Comparison of ENCODE assay signal across 27 cellular contexts in genomic region chr22:45442120-45442519, GRCh38. TPM values are rescaled to one million over a fixed set of nuclear protein-coding genes. Genes with fewer than 3 reads are reported as not detected.
"Had no signal": no experiment of that assay in that cellular context is flagged by ENCODE, and none has a peak within 500 bp of the region (broad histone marks: within the 10 kb centered on the region; RNA-seq: fewer than 3 reads in every experiment).

No MANE protein-coding gene starts in this region.

- H3K36me3 ChIP-seq: brain microvascular endothelial cell, gastrocnemius medialis, neutrophil, sigmoid colon, thoracic aorta had no signal

- H3K27ac Mint-ChIP-seq: activated CD4-positive, alpha-beta T cell treated with anti-CD3 and anti-CD28 coated beads, Interleukin-2, amount 10 ng/mL, durations not matched to agents 7 days and 5 days; activated CD8-positive, alpha-beta memory T cell treated with anti-CD3 and anti-CD28 coated beads, Interleukin-2, amount 10 ng/mL, durations not matched to agents 7 days and 5 days; activated CD8-positive, alpha-beta T cell treated with anti-CD3 and anti-CD28 coated beads for 36 hours; activated naive CD8-positive, alpha-beta T cell treated with anti-CD3 and anti-CD28 coated beads, Interleukin-2, amount 50 U/mL, for 24 hours; activated T-helper 1 cell treated with anti-CD3 and anti-CD28 coated beads, Interleukin-12 subunit alpha, Interleukin-12 subunit beta, Interleukin-2, Interleukin-4 antibody, amounts not matched to agents 30 ng/mL and 10 ng/mL and 1 ng/mL, durations not matched to agents 14 hours and 24 hours and 36 hours; natural killer cell; T-helper 2 cell treated with Interferon-gamma antibody and Interleukin-4, amounts not matched to agents 5 μg/mL and 100 μg/mL, for 36 hours had no signal

- H3K9me3 Mint-ChIP-seq: activated CD4-positive, alpha-beta T cell treated with anti-CD3 and anti-CD28 coated beads, Interleukin-2, amount 10 ng/mL, durations not matched to agents 7 days and 5 days; activated CD8-positive, alpha-beta T cell treated with anti-CD3 and anti-CD28 coated beads for 36 hours; activated naive CD8-positive, alpha-beta T cell treated with anti-CD3 and anti-CD28 coated beads, Interleukin-2, amount 50 U/mL, for 24 hours; activated T-helper 1 cell treated with anti-CD3 and anti-CD28 coated beads, Interleukin-12 subunit alpha, Interleukin-12 subunit beta, Interleukin-2, Interleukin-4 antibody, amounts not matched to agents 30 ng/mL and 10 ng/mL and 1 ng/mL, durations not matched to agents 14 hours and 24 hours and 36 hours; natural killer cell; T-helper 2 cell treated with Interferon-gamma antibody and Interleukin-4, amounts not matched to agents 5 μg/mL and 100 μg/mL, for 36 hours had no signal

- H3K4me3 ChIP-seq: gastrocnemius medialis, sigmoid colon, thoracic aorta had no signal

- H3K9me3 ChIP-seq: gastrocnemius medialis, neutrophil, sigmoid colon, thoracic aorta had no signal

- H3K27me3 ChIP-seq: brain microvascular endothelial cell, gastrocnemius medialis, sigmoid colon had no signal

- H3K27me3 Mint-ChIP-seq: activated CD4-positive, alpha-beta T cell treated with anti-CD3 and anti-CD28 coated beads, Interleukin-2, amount 10 ng/mL, durations not matched to agents 7 days and 5 days had no signal

- H3K4me1 ChIP-seq: gastrocnemius medialis had no signal

- DNase-seq: activated CD4-positive, alpha-beta T cell treated with anti-CD3 and anti-CD28 coated beads, Interleukin-2, amount 10 ng/mL, durations not matched to agents 7 days and 5 days; activated CD4-positive, CD25-positive, alpha-beta regulatory T cell treated with anti-CD3 and anti-CD28 coated beads, Interleukin-2, amount 50 U/mL, for 72 hours; activated CD8-positive, alpha-beta memory T cell treated with anti-CD3 and anti-CD28 coated beads, Interleukin-2, amount 10 ng/mL, durations not matched to agents 7 days and 5 days; activated CD8-positive, alpha-beta T cell treated with anti-CD3 and anti-CD28 coated beads for 36 hours; activated gamma-delta T cell; activated naive CD4-positive, alpha-beta T cell treated with anti-CD3 and anti-CD28 coated beads, Interleukin-2, amount 50 U/mL, for 16 hours; activated naive CD8-positive, alpha-beta T cell treated with anti-CD3 and anti-CD28 coated beads, Interleukin-2, amount 50 U/mL, for 24 hours; activated T-cell treated with anti-CD3 and anti-CD28 coated beads for 4 hours; brain microvascular endothelial cell; central memory CD4-positive, alpha-beta T cell; effector memory CD4-positive, alpha-beta T cell; gastrocnemius medialis; left ventricle myocardium superior; mammary epithelial cell; midbrain; natural killer cell; sigmoid colon; stimulated activated CD4-positive, alpha-beta T cell treated with anti-CD3 and anti-CD28 coated beads, Interleukin-2, amount 100 ng/mL, for 48 hours; stimulated activated naive CD4-positive, alpha-beta T cell treated with Interleukin-2 at 50 U/mL for 16 hours had no signal

- H3K36me3 Mint-ChIP-seq: activated CD8-positive, alpha-beta memory T cell treated with anti-CD3 and anti-CD28 coated beads, Interleukin-2, amount 10 ng/mL, durations not matched to agents 7 days and 5 days; natural killer cell had no signal

- FAIRE-seq: colon, islet of Langerhans had no signal

- H3K4me3 Mint-ChIP-seq: activated CD4-positive, alpha-beta T cell treated with anti-CD3 and anti-CD28 coated beads, Interleukin-2, amount 10 ng/mL, durations not matched to agents 7 days and 5 days; activated CD8-positive, alpha-beta memory T cell treated with anti-CD3 and anti-CD28 coated beads, Interleukin-2, amount 10 ng/mL, durations not matched to agents 7 days and 5 days; activated CD8-positive, alpha-beta T cell treated with anti-CD3 and anti-CD28 coated beads for 36 hours; activated naive CD8-positive, alpha-beta T cell treated with anti-CD3 and anti-CD28 coated beads, Interleukin-2, amount 50 U/mL, for 24 hours; activated T-helper 1 cell treated with anti-CD3 and anti-CD28 coated beads, Interleukin-12 subunit alpha, Interleukin-12 subunit beta, Interleukin-2, Interleukin-4 antibody, amounts not matched to agents 30 ng/mL and 10 ng/mL and 1 ng/mL, durations not matched to agents 14 hours and 24 hours and 36 hours; natural killer cell; T-helper 2 cell treated with Interferon-gamma antibody and Interleukin-4, amounts not matched to agents 5 μg/mL and 100 μg/mL, for 36 hours had no signal

- H3K27ac ChIP-seq: brain microvascular endothelial cell, gastrocnemius medialis, neutrophil, sigmoid colon, thoracic aorta, VCaP had no signal

- ATAC-seq: activated CD8-positive, alpha-beta T cell treated with anti-CD3 and anti-CD28 coated beads for 36 hours; activated naive CD8-positive, alpha-beta T cell treated with anti-CD3 and anti-CD28 coated beads, Interleukin-2, amount 50 U/mL, for 24 hours; gastrocnemius medialis; natural killer cell had no signal

RNA-seq across cellular contexts. Expression of gene RIBC2, which starts 28.6 kb away (rescaled TPM):
- total RNA-seq: gastrocnemius medialis, left ventricle myocardium superior, sigmoid colon had no signal

RNA-seq across cellular contexts. Expression of gene SMC1B, which starts 28.7 kb away (rescaled TPM):
- total RNA-seq: gastrocnemius medialis, left ventricle myocardium superior, renal cortical epithelial cell, sigmoid colon, thoracic aorta had no signal
- polyA plus RNA-seq: mammary epithelial cell had no signal
